ENCODE assay signal across 23 cellular contexts in the genomic region with DNA sequence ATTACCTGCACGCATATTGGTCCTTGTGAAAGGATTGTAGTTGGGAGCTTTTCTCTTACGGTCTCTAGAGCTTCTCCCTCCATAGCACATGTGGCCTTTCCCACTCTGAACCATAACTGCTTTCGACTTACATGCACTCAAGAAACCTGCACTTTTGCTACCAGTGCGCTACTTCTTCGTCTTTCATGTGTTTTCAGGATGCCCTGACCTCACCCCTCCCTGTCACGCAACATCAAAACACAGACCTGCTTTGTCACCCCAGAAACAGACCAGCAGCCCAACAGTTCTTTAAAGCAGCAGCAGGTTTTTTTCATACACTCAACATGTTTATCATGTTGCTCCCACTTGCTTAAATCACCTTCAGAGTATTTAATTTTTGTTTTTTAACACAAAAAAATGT.
"Had no signal": no experiment of that assay in that cellular context is flagged by ENCODE, and none has a peak within 500 bp of the region (broad histone marks: within the 10 kb centered on the region; RNA-seq: fewer than 3 reads in every experiment).

No MANE protein-coding gene starts in this region.

- H3K27me3 Mint-ChIP-seq: activated CD8-positive, alpha-beta memory T cell treated with anti-CD3 and anti-CD28 coated beads, Interleukin-2, amount 10 ng/mL, durations not matched to agents 7 days and 5 days; activated T-cell treated with anti-CD3 and anti-CD28 coated beads, Interleukin-2, amount 50 U/mL, for 24 hours; T-cell had no signal

- H3K4me3 Mint-ChIP-seq: activated CD8-positive, alpha-beta memory T cell treated with anti-CD3 and anti-CD28 coated beads, Interleukin-2, amount 10 ng/mL, durations not matched to agents 7 days and 5 days; activated T-cell treated with anti-CD3 and anti-CD28 coated beads, Interleukin-2, amount 50 U/mL, for 24 hours; activated T-helper 1 cell treated with anti-CD3 and anti-CD28 coated beads, Interleukin-12 subunit alpha, Interleukin-12 subunit beta, Interleukin-2, Interleukin-4 antibody, amounts not matched to agents 30 ng/mL and 10 ng/mL and 1 ng/mL, durations not matched to agents 14 hours and 24 hours and 36 hours; T-cell had no signal

- H3K4me1 Mint-ChIP-seq: activated CD8-positive, alpha-beta memory T cell treated with anti-CD3 and anti-CD28 coated beads, Interleukin-2, amount 10 ng/mL, durations not matched to agents 7 days and 5 days had no signal

- H3K9me3 Mint-ChIP-seq: activated T-cell treated with anti-CD3 and anti-CD28 coated beads, Interleukin-2, amount 50 U/mL, for 24 hours; activated T-helper 1 cell treated with anti-CD3 and anti-CD28 coated beads, Interleukin-12 subunit alpha, Interleukin-12 subunit beta, Interleukin-2, Interleukin-4 antibody, amounts not matched to agents 30 ng/mL and 10 ng/mL and 1 ng/mL, durations not matched to agents 14 hours and 24 hours and 36 hours; T-cell had no signal

- H3K36me3 Mint-ChIP-seq: activated CD8-positive, alpha-beta memory T cell treated with anti-CD3 and anti-CD28 coated beads, Interleukin-2, amount 10 ng/mL, durations not matched to agents 7 days and 5 days had no signal

- ATAC-seq: activated CD8-positive, alpha-beta memory T cell treated with anti-CD3 and anti-CD28 coated beads, Interleukin-2, amount 10 ng/mL, durations not matched to agents 7 days and 5 days; body of pancreas had no signal

- H3K27ac Mint-ChIP-seq: activated CD8-positive, alpha-beta memory T cell treated with anti-CD3 and anti-CD28 coated beads, Interleukin-2, amount 10 ng/mL, durations not matched to agents 7 days and 5 days; activated T-cell treated with anti-CD3 and anti-CD28 coated beads, Interleukin-2, amount 50 U/mL, for 24 hours; activated T-helper 1 cell treated with anti-CD3 and anti-CD28 coated beads, Interleukin-12 subunit alpha, Interleukin-12 subunit beta, Interleukin-2, Interleukin-4 antibody, amounts not matched to agents 30 ng/mL and 10 ng/mL and 1 ng/mL, durations not matched to agents 14 hours and 24 hours and 36 hours; T-cell had no signal

- DNase-seq: activated CD4-positive, CD25-positive, alpha-beta regulatory T cell; activated CD8-positive, alpha-beta memory T cell treated with anti-CD3 and anti-CD28 coated beads, Interleukin-2, amount 10 ng/mL, durations not matched to agents 7 days and 5 days; activated effector memory CD4-positive, alpha-beta T cell treated with Interleukin-2 at 50 U/mL for 16 hours; activated naive CD4-positive, alpha-beta T cell; activated T-cell treated with anti-CD3 and anti-CD28 coated beads, Interleukin-2, amount 50 U/mL, for 24 hours; amniotic stem cell; body of pancreas; central memory CD4-positive, alpha-beta T cell; Karpas-422; MM.1S; NCI-H1105; NCI-H1436; NCI-H1694 treated with DMSO at 0.1 percent for 48 hours; NCI-H2029 treated with DMSO at 0.1 percent for 48 hours; NCI-H345; NCI-H510A; NCI-H526 treated with DMSO at 0.1 percent for 48 hours; NCI-H82; SIG-M5; T-helper 2 cell; T1000 had no signal
